Comparison of ENCODE assay signal across 1 cellular context in the genomic region with DNA sequence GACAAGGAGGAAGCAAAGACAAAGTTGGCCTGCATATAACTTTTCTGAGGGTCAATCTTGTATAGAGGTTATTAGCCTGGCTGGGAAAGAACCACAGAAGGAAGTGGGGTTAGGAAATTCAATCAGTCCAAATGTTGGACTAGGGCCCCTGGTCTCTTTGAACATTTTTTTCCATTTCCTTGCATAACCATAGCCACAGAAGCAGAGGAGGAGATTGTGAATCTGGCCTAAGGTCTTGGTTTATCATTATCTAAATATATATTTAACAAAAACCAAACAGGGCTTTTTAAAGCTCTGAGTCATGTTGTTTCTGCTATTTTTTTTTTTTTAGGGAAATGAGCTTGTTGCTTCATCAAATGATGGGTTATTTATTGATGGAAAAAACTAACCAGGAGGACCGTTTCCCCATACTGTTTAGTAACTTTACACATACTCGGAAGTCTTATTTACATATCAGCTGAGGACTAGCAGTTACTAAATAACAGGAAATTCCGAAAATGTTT.
A peak's percentile ranks its signal among the peaks of the same experiment; 100 is the strongest.
TF ChIP-seq lines count a peak whose summit lies in the region.

No MANE protein-coding gene starts in this region.

TF ChIP-seq in HepG2, 621 proteins besides CTCF, POLR2A, EP300 and RAD21 (continued from another document and continues in another):
- TF ChIP-seq SUZ12 (IDR thresholded peaks at IDR 0.05; ENCODE audit: low read depth, low read length) (no peak), MBD4 (IDR thresholded peaks at IDR 0.05; ENCODE audit: borderline replicate concordance, low read length) (peak; percentile 81; the same call in 1 of the 2 replicates), PRDM4 (CRISPR knock-in tag; IDR thresholded peaks at IDR 0.05; ENCODE audit: borderline replicate concordance) (no peak), ZNF17 (CRISPR knock-in tag; IDR thresholded peaks at IDR 0.05) (no peak), NR2C2 (CRISPR knock-in tag; IDR thresholded peaks at IDR 0.05; ENCODE audit: borderline replicate concordance) (0 out of 2 replicates have a peak, but pooled peaks have one; percentile 29), KDM1A (CRISPR knock-in tag; IDR thresholded peaks at IDR 0.05) (no peak), YY1 (IDR thresholded peaks at IDR 0.05; ENCODE audit: insufficient read depth, insufficient replicate concordance, low read depth, low read length) (no peak), FOXC1 (CRISPR knock-in tag; IDR thresholded peaks at IDR 0.05; ENCODE audit: borderline replicate concordance) (no peak), CBX5 (CRISPR knock-in tag; IDR thresholded peaks at IDR 0.05; ENCODE audit: borderline replicate concordance) (no peak), ZNF792 (CRISPR knock-in tag; IDR thresholded peaks at IDR 0.05) (no peak), SYNCRIP (IDR thresholded peaks at IDR 0.05; ENCODE audit: insufficient read depth, low read depth, low read length) (no peak), ZBTB21 (CRISPR knock-in tag; IDR thresholded peaks at IDR 0.05) (no peak), BORCS8-MEF2B (CRISPR knock-in tag; IDR thresholded peaks at IDR 0.05) (no peak), NFKB2 (CRISPR knock-in tag; IDR thresholded peaks at IDR 0.05; ENCODE audit: borderline replicate concordance) (no peak), ZNF563 (CRISPR knock-in tag; IDR thresholded peaks at IDR 0.05) (no peak), ZNF362 (CRISPR knock-in tag; IDR thresholded peaks at IDR 0.05; ENCODE audit: borderline replicate concordance) (peak; percentile 95), KAT2B (IDR thresholded peaks at IDR 0.05; ENCODE audit: borderline replicate concordance, low read depth, low read length) (no peak), ZNF329 (CRISPR knock-in tag; IDR thresholded peaks at IDR 0.05; ENCODE audit: low read depth) (no peak), ZNF281 (CRISPR knock-in tag; IDR thresholded peaks at IDR 0.05; ENCODE audit: borderline replicate concordance) (no peak), ZZZ3 (CRISPR knock-in tag; IDR thresholded peaks at IDR 0.05; ENCODE audit: borderline replicate concordance) (no peak), ISL2 (CRISPR knock-in tag; IDR thresholded peaks at IDR 0.05) (peak; percentile 93), CREB1 (IDR thresholded peaks at IDR 0.05) (no peak), CREB1 (CRISPR knock-in tag; IDR thresholded peaks at IDR 0.05) (peak; percentile 51; the same call in 1 of the 2 replicates), REPIN1 (CRISPR knock-in tag; IDR thresholded peaks at IDR 0.05; ENCODE audit: borderline replicate concordance, low read depth) (no peak), ZNF138 (CRISPR knock-in tag; IDR thresholded peaks at IDR 0.05; ENCODE audit: low read depth) (no peak), ZFP41 (CRISPR knock-in tag; IDR thresholded peaks at IDR 0.05; ENCODE audit: borderline replicate concordance) (no peak), ZNF766 (CRISPR knock-in tag; IDR thresholded peaks at IDR 0.05; ENCODE audit: borderline replicate concordance) (no peak), FIP1L1 (IDR thresholded peaks at IDR 0.05; ENCODE audit: borderline replicate concordance, insufficient read depth, low read depth, low read length) (no peak), SRSF1 (optimal IDR thresholded peaks at IDR 0.05; ENCODE audit: low read depth, low read length) (no peak), SMYD3 (CRISPR knock-in tag; IDR thresholded peaks at IDR 0.05) (no peak)
- TF ChIP-seq, protein P1, sequence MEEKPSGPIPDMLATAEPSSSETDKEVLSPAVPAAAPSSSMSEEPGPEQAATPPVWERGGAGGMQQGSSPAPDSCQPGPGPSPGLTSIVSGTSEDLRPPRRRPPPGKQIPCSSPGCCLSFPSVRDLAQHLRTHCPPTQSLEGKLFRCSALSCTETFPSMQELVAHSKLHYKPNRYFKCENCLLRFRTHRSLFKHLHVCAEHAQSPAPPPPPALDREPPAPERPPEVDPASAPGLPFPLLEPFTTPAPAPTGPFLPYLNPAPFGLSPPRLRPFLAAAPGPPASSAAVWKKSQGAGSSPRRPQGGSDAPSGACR (CRISPR knock-in tag; IDR thresholded peaks at IDR 0.05): no peak
- TF ChIP-seq, protein P2, sequence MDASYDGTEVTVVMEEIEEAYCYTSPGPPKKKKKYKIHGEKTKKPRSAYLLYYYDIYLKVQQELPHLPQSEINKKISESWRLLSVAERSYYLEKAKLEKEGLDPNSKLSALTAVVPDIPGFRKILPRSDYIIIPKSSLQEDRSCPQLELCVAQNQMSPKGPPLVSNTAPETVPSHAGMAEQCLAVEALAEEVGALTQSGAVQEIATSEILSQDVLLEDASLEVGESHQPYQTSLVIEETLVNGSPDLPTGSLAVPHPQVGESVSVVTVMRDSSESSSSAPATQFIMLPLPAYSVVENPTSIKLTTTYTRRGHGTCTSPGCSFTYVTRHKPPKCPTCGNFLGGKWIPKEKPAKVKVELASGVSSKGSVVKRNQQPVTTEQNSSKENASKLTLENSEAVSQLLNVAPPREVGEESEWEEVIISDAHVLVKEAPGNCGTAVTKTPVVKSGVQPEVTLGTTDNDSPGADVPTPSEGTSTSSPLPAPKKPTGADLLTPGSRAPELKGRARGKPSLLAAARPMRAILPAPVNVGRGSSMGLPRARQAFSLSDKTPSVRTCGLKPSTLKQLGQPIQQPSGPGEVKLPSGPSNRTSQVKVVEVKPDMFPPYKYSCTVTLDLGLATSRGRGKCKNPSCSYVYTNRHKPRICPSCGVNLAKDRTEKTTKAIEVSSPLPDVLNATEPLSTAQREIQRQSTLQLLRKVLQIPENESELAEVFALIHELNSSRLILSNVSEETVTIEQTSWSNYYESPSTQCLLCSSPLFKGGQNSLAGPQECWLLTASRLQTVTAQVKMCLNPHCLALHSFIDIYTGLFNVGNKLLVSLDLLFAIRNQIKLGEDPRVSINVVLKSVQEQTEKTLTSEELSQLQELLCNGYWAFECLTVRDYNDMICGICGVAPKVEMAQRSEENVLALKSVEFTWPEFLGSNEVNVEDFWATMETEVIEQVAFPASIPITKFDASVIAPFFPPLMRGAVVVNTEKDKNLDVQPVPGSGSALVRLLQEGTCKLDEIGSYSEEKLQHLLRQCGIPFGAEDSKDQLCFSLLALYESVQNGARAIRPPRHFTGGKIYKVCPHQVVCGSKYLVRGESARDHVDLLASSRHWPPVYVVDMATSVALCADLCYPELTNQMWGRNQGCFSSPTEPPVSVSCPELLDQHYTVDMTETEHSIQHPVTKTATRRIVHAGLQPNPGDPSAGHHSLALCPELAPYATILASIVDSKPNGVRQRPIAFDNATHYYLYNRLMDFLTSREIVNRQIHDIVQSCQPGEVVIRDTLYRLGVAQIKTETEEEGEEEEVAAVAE (CRISPR knock-in tag; IDR thresholded peaks at IDR 0.05; ENCODE audit: borderline replicate concordance): no peak
- TF ChIP-seq, protein P3, sequence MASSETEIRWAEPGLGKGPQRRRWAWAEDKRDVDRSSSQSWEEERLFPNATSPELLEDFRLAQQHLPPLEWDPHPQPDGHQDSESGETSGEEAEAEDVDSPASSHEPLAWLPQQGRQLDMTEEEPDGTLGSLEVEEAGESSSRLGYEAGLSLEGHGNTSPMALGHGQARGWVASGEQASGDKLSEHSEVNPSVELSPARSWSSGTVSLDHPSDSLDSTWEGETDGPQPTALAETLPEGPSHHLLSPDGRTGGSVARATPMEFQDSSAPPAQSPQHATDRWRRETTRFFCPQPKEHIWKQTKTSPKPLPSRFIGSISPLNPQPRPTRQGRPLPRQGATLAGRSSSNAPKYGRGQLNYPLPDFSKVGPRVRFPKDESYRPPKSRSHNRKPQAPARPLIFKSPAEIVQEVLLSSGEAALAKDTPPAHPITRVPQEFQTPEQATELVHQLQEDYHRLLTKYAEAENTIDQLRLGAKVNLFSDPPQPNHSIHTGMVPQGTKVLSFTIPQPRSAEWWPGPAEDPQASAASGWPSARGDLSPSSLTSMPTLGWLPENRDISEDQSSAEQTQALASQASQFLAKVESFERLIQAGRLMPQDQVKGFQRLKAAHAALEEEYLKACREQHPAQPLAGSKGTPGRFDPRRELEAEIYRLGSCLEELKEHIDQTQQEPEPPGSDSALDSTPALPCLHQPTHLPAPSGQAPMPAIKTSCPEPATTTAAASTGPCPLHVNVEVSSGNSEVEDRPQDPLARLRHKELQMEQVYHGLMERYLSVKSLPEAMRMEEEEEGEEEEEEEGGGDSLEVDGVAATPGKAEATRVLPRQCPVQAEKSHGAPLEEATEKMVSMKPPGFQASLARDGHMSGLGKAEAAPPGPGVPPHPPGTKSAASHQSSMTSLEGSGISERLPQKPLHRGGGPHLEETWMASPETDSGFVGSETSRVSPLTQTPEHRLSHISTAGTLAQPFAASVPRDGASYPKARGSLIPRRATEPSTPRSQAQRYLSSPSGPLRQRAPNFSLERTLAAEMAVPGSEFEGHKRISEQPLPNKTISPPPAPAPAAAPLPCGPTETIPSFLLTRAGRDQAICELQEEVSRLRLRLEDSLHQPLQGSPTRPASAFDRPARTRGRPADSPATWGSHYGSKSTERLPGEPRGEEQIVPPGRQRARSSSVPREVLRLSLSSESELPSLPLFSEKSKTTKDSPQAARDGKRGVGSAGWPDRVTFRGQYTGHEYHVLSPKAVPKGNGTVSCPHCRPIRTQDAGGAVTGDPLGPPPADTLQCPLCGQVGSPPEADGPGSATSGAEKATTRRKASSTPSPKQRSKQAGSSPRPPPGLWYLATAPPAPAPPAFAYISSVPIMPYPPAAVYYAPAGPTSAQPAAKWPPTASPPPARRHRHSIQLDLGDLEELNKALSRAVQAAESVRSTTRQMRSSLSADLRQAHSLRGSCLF (CRISPR knock-in tag; IDR thresholded peaks at IDR 0.05; ENCODE audit: borderline replicate concordance): no peak
- TF ChIP-seq, protein P4, sequence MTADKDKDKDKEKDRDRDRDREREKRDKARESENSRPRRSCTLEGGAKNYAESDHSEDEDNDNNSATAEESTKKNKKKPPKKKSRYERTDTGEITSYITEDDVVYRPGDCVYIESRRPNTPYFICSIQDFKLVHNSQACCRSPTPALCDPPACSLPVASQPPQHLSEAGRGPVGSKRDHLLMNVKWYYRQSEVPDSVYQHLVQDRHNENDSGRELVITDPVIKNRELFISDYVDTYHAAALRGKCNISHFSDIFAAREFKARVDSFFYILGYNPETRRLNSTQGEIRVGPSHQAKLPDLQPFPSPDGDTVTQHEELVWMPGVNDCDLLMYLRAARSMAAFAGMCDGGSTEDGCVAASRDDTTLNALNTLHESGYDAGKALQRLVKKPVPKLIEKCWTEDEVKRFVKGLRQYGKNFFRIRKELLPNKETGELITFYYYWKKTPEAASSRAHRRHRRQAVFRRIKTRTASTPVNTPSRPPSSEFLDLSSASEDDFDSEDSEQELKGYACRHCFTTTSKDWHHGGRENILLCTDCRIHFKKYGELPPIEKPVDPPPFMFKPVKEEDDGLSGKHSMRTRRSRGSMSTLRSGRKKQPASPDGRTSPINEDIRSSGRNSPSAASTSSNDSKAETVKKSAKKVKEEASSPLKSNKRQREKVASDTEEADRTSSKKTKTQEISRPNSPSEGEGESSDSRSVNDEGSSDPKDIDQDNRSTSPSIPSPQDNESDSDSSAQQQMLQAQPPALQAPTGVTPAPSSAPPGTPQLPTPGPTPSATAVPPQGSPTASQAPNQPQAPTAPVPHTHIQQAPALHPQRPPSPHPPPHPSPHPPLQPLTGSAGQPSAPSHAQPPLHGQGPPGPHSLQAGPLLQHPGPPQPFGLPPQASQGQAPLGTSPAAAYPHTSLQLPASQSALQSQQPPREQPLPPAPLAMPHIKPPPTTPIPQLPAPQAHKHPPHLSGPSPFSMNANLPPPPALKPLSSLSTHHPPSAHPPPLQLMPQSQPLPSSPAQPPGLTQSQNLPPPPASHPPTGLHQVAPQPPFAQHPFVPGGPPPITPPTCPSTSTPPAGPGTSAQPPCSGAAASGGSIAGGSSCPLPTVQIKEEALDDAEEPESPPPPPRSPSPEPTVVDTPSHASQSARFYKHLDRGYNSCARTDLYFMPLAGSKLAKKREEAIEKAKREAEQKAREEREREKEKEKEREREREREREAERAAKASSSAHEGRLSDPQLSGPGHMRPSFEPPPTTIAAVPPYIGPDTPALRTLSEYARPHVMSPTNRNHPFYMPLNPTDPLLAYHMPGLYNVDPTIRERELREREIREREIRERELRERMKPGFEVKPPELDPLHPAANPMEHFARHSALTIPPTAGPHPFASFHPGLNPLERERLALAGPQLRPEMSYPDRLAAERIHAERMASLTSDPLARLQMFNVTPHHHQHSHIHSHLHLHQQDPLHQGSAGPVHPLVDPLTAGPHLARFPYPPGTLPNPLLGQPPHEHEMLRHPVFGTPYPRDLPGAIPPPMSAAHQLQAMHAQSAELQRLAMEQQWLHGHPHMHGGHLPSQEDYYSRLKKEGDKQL (CRISPR knock-in tag; IDR thresholded peaks at IDR 0.05; ENCODE audit: low read depth): no peak
